In the genomic region with DNA sequence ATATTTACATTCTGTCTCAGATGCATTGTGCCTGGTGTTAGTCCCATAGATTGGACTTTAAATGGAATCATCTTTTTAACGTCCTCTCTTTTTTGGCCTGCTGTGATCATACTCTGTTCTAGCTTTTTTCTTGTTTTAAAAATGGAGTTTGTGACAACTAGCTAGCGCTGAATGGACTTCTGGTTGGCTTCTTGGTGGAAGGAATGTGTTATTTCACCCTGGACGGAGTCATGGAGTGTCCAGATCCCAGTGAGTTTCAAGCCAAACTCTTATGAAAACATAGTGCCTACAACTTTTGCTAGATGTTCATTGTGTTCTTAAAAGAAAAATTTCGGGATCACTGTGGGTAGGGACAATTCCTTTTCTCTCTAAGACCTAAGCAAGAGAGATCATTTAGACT, we compare ENCODE assay signal across 19 cellular contexts.
DNase-seq lines count a peak whose midpoint lies in the region; ATAC-seq and TF ChIP-seq lines count a peak whose summit lies in the region.
"Had no signal": no experiment of that assay in that cellular context is flagged by ENCODE, and none has a peak within 500 bp of the region (broad histone marks: within the 10 kb centered on the region; RNA-seq: fewer than 3 reads in every experiment).

No MANE protein-coding gene starts in this region.

- intact Hi-C loops in right cardiac atrium (cut with DNase I) (no loop called here), upper lobe of right lung (cut with DNase I) (no loop called here)

- no peak for TF ChIP-seq RAD21 in liver (IDR thresholded peaks at IDR 0.05)

- no peaks in the 10 kb centered on the region for H3K27me3 ChIP-seq in cardiac muscle cell
- no peaks in the 10 kb centered on the region for H3K27me3 ChIP-seq in right cardiac atrium (ENCODE audit: control insufficient read depth, insufficient read depth)
- no peaks in the 10 kb centered on the region for H3K27me3 ChIP-seq in liver (ENCODE audit: control insufficient read depth in 4 of 4, insufficient read depth in 4 of 4, low read length in 3 of 4)
- H3K27me3 ChIP-seq in upper lobe of right lung: no peaks in the 10 kb centered on the region

- WGBS in right cardiac atrium: 94% methylated on average over 4 of the region's 4 CpGs
- 97% methylated on average over 4 of the region's 4 CpGs for WGBS in liver

- H3K9me3 ChIP-seq in cardiac muscle cell (ENCODE audit: low read depth) (no peaks in the 10 kb centered on the region), right cardiac atrium (ENCODE audit: control insufficient read depth, low read length) (no peaks in the 10 kb centered on the region), liver (ENCODE audit: control insufficient read depth in 4 of 4, low read length in 3 of 4) (no peaks in the 10 kb centered on the region), upper lobe of right lung (no peaks in the 10 kb centered on the region)

- H3K4me1 ChIP-seq in cardiac muscle cell (ENCODE audit: low read depth) (peaks cover 15% of the 10 kb centered on the region), right cardiac atrium (ENCODE audit: control insufficient read depth, insufficient read depth, low read length) (no peaks in the 10 kb centered on the region), liver (ENCODE audit: control insufficient read depth in 4 of 4, insufficient read depth in 4 of 4, low read length in 3 of 4) (peaks cover 0 to 13% (median 6%) of the 10 kb centered on the region in 4 donors), upper lobe of right lung (no peaks in the 10 kb centered on the region)

- TF ChIP-seq CTCF in cardiac muscle cell (IDR thresholded peaks at IDR 0.05; ENCODE audit: low read depth, low read length) (peak; percentile 18), cardiac fibroblast (IDR thresholded peaks at IDR 0.05; ENCODE audit: low read depth, low read length) (peak; percentile 15), liver (IDR thresholded peaks at IDR 0.05; ENCODE audit: low read depth, low read length, missing input control) (peak; percentile 17), upper lobe of right lung (IDR thresholded peaks at IDR 0.05) (peak; percentile 8)

- no peak overlapping the region for H3K9ac ChIP-seq in liver (ENCODE audit: low read depth in 1 of 2, low read length in 2 of 2)

- H3K27ac ChIP-seq in cardiac muscle cell (peak overlapping the region; percentile 42), right cardiac atrium (ENCODE audit: low read length) (no peak overlapping the region), liver (ENCODE audit: low read depth in 1 of 2, low read length in 2 of 2) (no peak overlapping the region), upper lobe of right lung (no peak overlapping the region)
- H3K27ac ChIP-seq: 22Rv1, skin epidermis had no signal

- H3K36me3 ChIP-seq in cardiac muscle cell (no peaks in the 10 kb centered on the region), liver (ENCODE audit: control insufficient read depth in 4 of 4, insufficient read depth in 3 of 4, low read depth in 1 of 4, low read length in 3 of 4) (no peaks in the 10 kb centered on the region), upper lobe of right lung (no peaks in the 10 kb centered on the region)

- no peak for DNase-seq in cardiac muscle cell (ENCODE audit: low read depth in 1 of 2, low spot score in 1 of 2)
- no peak for DNase-seq in right cardiac atrium
- no peak for DNase-seq in cardiac fibroblast (ENCODE audit: low read depth in 2 of 2)
- no peak for DNase-seq in upper lobe of right lung
- no peak for DNase-seq in anterior cingulate cortex (lab: John Stamatoyannopoulos, UW)
- DNase-seq: activated CD4-positive, alpha-beta T cell treated with anti-CD3 and anti-CD28 coated beads, Interleukin-2, amount 10 ng/mL, durations not matched to agents 24 days and 14 days; activated gamma-delta T cell; amniotic stem cell; CD4-positive, alpha-beta memory T cell; DMS53; NCI-H1436; RPMI8226; stimulated activated CD4-positive, alpha-beta T cell treated with anti-CD3 and anti-CD28 coated beads, Interleukin-4, amount 100 ng/mL, for 24 hours had no signal

- ATAC-seq in right cardiac atrium (no peak), upper lobe of right lung (no peak), GM19324 (IDR thresholded peaks at IDR 0.05; ENCODE audit: low FRiP score, unreplicated experiment) (no peak), HG03571 (IDR thresholded peaks at IDR 0.05; ENCODE audit: unreplicated experiment) (no peak)
- ATAC-seq: left lobe of liver had no signal

- H3K4me3 ChIP-seq in cardiac muscle cell (no peak overlapping the region), right cardiac atrium (ENCODE audit: low read length) (no peak overlapping the region), cardiac fibroblast (replicated peaks in 1 of 2; ENCODE audit: low read depth in 2 of 2, low read length in 2 of 2) (no peak overlapping the region), liver (ENCODE audit: low read depth in 1 of 3, low read length in 3 of 3) (no peak overlapping the region), upper lobe of right lung (no peak overlapping the region)
- H3K4me3 ChIP-seq: skin epidermis had no signal

TF ChIP-seq in liver, 16 proteins besides CTCF, POLR2A, EP300 and RAD21:
- TF ChIP-seq EGR1 (IDR thresholded peaks at IDR 0.05; ENCODE audit: low read depth in 2 of 2): no peak
